Comparison of ENCODE assay signal across 15 cellular contexts in the genomic region with DNA sequence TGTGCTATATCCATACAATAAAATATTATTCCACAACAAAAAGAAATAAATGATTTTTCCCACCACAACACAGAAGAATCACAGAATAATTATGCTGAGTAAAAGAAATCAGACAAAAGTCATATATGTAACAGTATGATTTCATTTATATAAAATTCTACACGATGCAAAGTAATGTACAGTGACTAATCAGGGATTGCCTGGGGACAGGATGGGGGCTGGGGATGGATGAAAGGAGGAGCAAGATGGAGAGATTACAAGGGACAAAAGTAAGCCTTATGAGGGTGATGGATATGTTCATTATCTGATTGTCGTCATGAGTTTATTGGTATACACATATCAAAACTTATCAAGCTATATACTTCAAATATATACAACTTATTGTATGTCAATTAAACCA.
DNase-seq lines count a peak whose midpoint lies in the region; ATAC-seq and TF ChIP-seq lines count a peak whose summit lies in the region.
"Had no signal": no experiment of that assay in that cellular context is flagged by ENCODE, and none has a peak within 500 bp of the region (broad histone marks: within the 10 kb centered on the region; RNA-seq: fewer than 3 reads in every experiment).

No MANE protein-coding gene starts in this region.

- H3K9me3 ChIP-seq in cardiac muscle cell (ENCODE audit: low read depth): no peaks in the 10 kb centered on the region
- no peaks in the 10 kb centered on the region for H3K9me3 ChIP-seq in left ventricle myocardium inferior (replicated peaks)
- no peaks in the 10 kb centered on the region for H3K9me3 ChIP-seq in mammary epithelial cell (replicated peaks; ENCODE audit: insufficient read depth, low read length)
- H3K9me3 ChIP-seq: BLaER1, HAP-1 had no signal

- no peaks in the 10 kb centered on the region for H3K79me2 ChIP-seq in mammary epithelial cell (ENCODE audit: insufficient read depth, low read length)

- TF ChIP-seq CTCF in cardiac muscle cell (IDR thresholded peaks at IDR 0.05; ENCODE audit: low read depth, low read length): no peak
- no peak for TF ChIP-seq CTCF in left ventricle myocardium inferior (IDR thresholded peaks at IDR 0.05; ENCODE audit: borderline replicate concordance)
- no peak for TF ChIP-seq CTCF in mammary epithelial cell (conservative IDR thresholded peaks at IDR 0.05 in 1 of 2, IDR thresholded peaks at IDR 0.05 in 1 of 2; ENCODE audit: extremely low read depth in 1 of 2, insufficient read depth in 1 of 2, low read depth in 1 of 2, low read length in 2 of 2)
- TF ChIP-seq CTCF in foreskin keratinocyte (conservative IDR thresholded peaks at IDR 0.05): no peak

- H3K4me1 ChIP-seq in cardiac muscle cell (ENCODE audit: low read depth) (peaks cover 38% of the 10 kb centered on the region), left ventricle myocardium inferior (no peaks in the 10 kb centered on the region), mammary epithelial cell (ENCODE audit: insufficient read depth, low read length) (no peaks in the 10 kb centered on the region), foreskin keratinocyte (peaks cover 5% of the 10 kb centered on the region)
- H3K4me1 ChIP-seq: BLaER1, HAP-1 had no signal

- no peak overlapping the region for H2AFZ ChIP-seq in mammary epithelial cell (ENCODE audit: low read depth, low read length)
- H2AFZ ChIP-seq: GM23248 had no signal

- intact Hi-C loops in left ventricle myocardium inferior (cut with micrococcal nuclease): no loop called here
- intact Hi-C loops in mammary epithelial cell (cut with micrococcal nuclease): no loop called here

- no peaks in the 10 kb centered on the region for H4K20me1 ChIP-seq in mammary epithelial cell (ENCODE audit: insufficient read depth, low read length)
- H4K20me1 ChIP-seq: BLaER1 had no signal

- in situ Hi-C loops in mammary epithelial cell (cut with MboI; ENCODE audit: low sequenced_read_pairs in 2 of 2): no loop called here

- peaks cover 83% of the 10 kb centered on the region for H3K36me3 ChIP-seq in cardiac muscle cell
- H3K36me3 ChIP-seq in left ventricle myocardium inferior: no peaks in the 10 kb centered on the region
- no peaks in the 10 kb centered on the region for H3K36me3 ChIP-seq in mammary epithelial cell (ENCODE audit: insufficient read depth, low read length)
- H3K36me3 ChIP-seq: BLaER1, HAP-1 had no signal

- H3K4me3 ChIP-seq in cardiac muscle cell: no peak overlapping the region
- H3K4me3 ChIP-seq in left ventricle myocardium inferior: no peak overlapping the region
- no peak overlapping the region for H3K4me3 ChIP-seq in mammary epithelial cell (replicated peaks in 1 of 3; ENCODE audit: insufficient read depth in 1 of 3, low read depth in 2 of 3, low read length in 3 of 3)
- H3K4me3 ChIP-seq: BLaER1, GM23248, HAP-1 had no signal

- ATAC-seq in foreskin keratinocyte (peak; percentile 48), GM21723 (IDR thresholded peaks at IDR 0.05; ENCODE audit: unreplicated experiment) (no peak)

- no peaks in the 10 kb centered on the region for H3K27me3 ChIP-seq in cardiac muscle cell
- H3K27me3 ChIP-seq in left ventricle myocardium inferior (ENCODE audit: low read depth): no peaks in the 10 kb centered on the region
- H3K27me3 ChIP-seq in mammary epithelial cell (ENCODE audit: insufficient read depth, low read length): no peaks in the 10 kb centered on the region
- H3K27me3 ChIP-seq in foreskin keratinocyte: no peaks in the 10 kb centered on the region
- H3K27me3 ChIP-seq: BLaER1 had no signal

- no peak overlapping the region for H3K4me2 ChIP-seq in mammary epithelial cell (ENCODE audit: insufficient read depth, low read depth, low read length)
- H3K4me2 ChIP-seq: BLaER1 had no signal

- CTCF ChIA-PET in mammary epithelial cell (lab: Charles Lee; ENCODE audit: low non-redundant PET): interaction anchor here (0.6 kb wide), 1 partner anchor 204 kb away, joined by 6 read pairs; no protein-coding TSS in a partner anchor

- dilution Hi-C loops in mammary epithelial cell (cut with HindIII; ENCODE audit: low sequenced_read_pairs): no loop called here

- WGBS in mammary epithelial cell (ENCODE audit: low coverage, missing lambda C conversion rate): 73% methylated on average over 2 of the region's 2 CpGs

- H3K27ac ChIP-seq in cardiac muscle cell: peak overlapping the region; percentile 72
- no peak overlapping the region for H3K27ac ChIP-seq in left ventricle myocardium inferior (replicated peaks)
- H3K27ac ChIP-seq in mammary epithelial cell (ENCODE audit: insufficient read depth, low read depth, low read length): no peak overlapping the region
- H3K27ac ChIP-seq in foreskin keratinocyte: no peak overlapping the region
- H3K27ac ChIP-seq: BLaER1, GM23248 had no signal

- no peak overlapping the region for H3K9ac ChIP-seq in mammary epithelial cell (ENCODE audit: insufficient read depth, low read length)
- H3K9ac ChIP-seq: BLaER1, GM23248 had no signal

- no TSS peak for BruUV-seq in mammary epithelial cell (replicated peaks; lab: Mats Ljungman, UMichigan)

- no peak for DNase-seq in cardiac muscle cell (ENCODE audit: low read depth in 1 of 2, low spot score in 1 of 2)
- DNase-seq in left ventricle myocardium inferior: no peak
- peak; percentile 15 for DNase-seq in mammary epithelial cell
- peak in 1 of 2 donors; percentile 43 for DNase-seq in foreskin keratinocyte
- DNase-seq in HUDEP-2 (lab: John Stamatoyannopoulos, UW; ENCODE audit: unreplicated experiment in 76 of 76): no peak
- no peak for DNase-seq in nucleus accumbens (lab: John Stamatoyannopoulos, UW)
- DNase-seq in activated CD8-positive, alpha-beta memory T cell treated with anti-CD3 and anti-CD28 coated beads, Interleukin-2, amount 50 U/mL, for 4 hours: no peak
- DNase-seq: 8988T; CD4-positive, alpha-beta memory T cell; DMS153; DMS79; GM23248 had no signal
